ENCODE assay signal across 10 cellular contexts in the genomic region with DNA sequence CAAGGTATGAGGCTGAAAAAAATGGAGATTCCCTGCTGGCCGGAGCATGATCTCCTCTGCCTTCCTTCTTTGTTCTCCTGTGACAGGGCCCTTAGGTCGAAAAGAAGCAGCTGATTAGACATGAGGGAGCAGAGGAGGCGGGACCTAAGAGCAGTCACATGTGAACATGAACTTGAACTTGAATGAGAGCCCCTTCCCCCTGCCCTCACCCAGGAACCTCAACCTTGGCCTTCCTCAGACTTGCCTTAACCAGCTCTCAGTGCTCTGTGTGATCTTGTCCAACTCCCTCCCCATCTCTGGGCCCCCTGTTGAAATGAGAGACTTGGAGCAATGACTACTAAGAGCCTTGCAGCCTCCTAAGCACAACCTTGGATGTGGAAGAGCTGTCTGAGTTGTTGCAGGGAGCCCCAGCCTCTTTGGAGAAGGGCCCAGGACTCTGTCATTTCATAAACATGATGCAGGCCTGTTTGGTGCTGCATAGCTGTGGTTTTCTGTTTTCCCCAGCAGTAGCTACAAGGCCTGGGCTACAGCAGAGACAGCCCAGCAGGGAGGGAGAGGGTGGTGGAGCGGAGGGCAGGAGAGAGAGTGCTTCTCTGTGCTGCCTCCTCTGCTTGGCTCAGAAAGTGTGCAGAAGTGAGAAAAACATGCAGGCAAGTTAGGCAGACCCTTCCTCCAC.
DNase-seq lines count a peak whose midpoint lies in the region; ATAC-seq and TF ChIP-seq lines count a peak whose summit lies in the region.
"Had no signal": no experiment of that assay in that cellular context is flagged by ENCODE, and none has a peak within 500 bp of the region (broad histone marks: within the 10 kb centered on the region; RNA-seq: fewer than 3 reads in every experiment).

No MANE protein-coding gene starts in this region.

- H3K4me3 ChIP-seq in endodermal cell (ENCODE audit: low read length) (no peak overlapping the region), urinary bladder (ENCODE audit: low read depth, low read length) (no peak overlapping the region)
- H3K4me3 ChIP-seq: K562 had no signal

- no peaks in the 10 kb centered on the region for H3K36me3 Mint-ChIP-seq in endodermal cell (ENCODE audit: low read depth)

- H3K4me1 ChIP-seq in endodermal cell (ENCODE audit: control insufficient read depth, insufficient read depth, low read length), result peaks cover 3% of the 10 kb centered on the region
- no peaks in the 10 kb centered on the region for H3K4me1 ChIP-seq in urinary bladder (ENCODE audit: insufficient read depth)

- ATAC-seq in GM19455 (IDR thresholded peaks at IDR 0.05; ENCODE audit: unreplicated experiment) (no peak), HG02642 (IDR thresholded peaks at IDR 0.05; ENCODE audit: poor library complexity, unreplicated experiment) (no peak)
- ATAC-seq: K562 had no signal

- WGBS in endodermal cell (ENCODE audit: insufficient coverage in 1 of 2, insufficient read length in 1 of 2), 2 experiments, result 58 to 80% methylated on average over 1 to 4 of the region's 4 CpGs
- 34% methylated on average over 4 of the region's 4 CpGs for WGBS in urinary bladder

- peaks cover 8% of the 10 kb centered on the region for H3K9me3 Mint-ChIP-seq in endodermal cell

- no peak for TF ChIP-seq CTCF in endodermal cell (conservative IDR thresholded peaks at IDR 0.05)

- peaks cover 15% of the 10 kb centered on the region for H3K4me1 Mint-ChIP-seq in endodermal cell

- H3K27me3 Mint-ChIP-seq in endodermal cell (ENCODE audit: insufficient read depth), result no peaks in the 10 kb centered on the region

- H3K27ac ChIP-seq in endodermal cell (ENCODE audit: low read depth, low read length) (no peak overlapping the region), urinary bladder (ENCODE audit: low read depth) (peak overlapping the region; percentile 53)
- H3K27ac ChIP-seq: 22Rv1 had no signal

- no peaks in the 10 kb centered on the region for H3K36me3 ChIP-seq in endodermal cell (ENCODE audit: control insufficient read depth, insufficient read depth, low read length)
- no peaks in the 10 kb centered on the region for H3K36me3 ChIP-seq in urinary bladder (ENCODE audit: insufficient read depth)

- peaks cover 15% of the 10 kb centered on the region for H3K9me3 ChIP-seq in endodermal cell (ENCODE audit: control insufficient read depth, low read length)

- no peaks in the 10 kb centered on the region for H3K27me3 ChIP-seq in endodermal cell (ENCODE audit: control insufficient read depth, insufficient read depth, low read length, poor library complexity, severe bottlenecking)

- peak; percentile 12 for DNase-seq in DMS79 treated with DMSO at 0.1 percent for 48 hours (lab: John Stamatoyannopoulos, UW)
- DNase-seq in DMS79 (lab: John Stamatoyannopoulos, UW), result no peak
- peak; percentile 59 for DNase-seq in endodermal cell
- peak; percentile 10 for DNase-seq in midbrain (lab: John Stamatoyannopoulos, UW)
- no peak for DNase-seq in stimulated activated CD4-positive, alpha-beta T cell treated with anti-CD3 and anti-CD28 coated beads, Interleukin-4, amount 100 ng/mL, for 24 hours

- no peak overlapping the region for H3K9ac ChIP-seq in endodermal cell (ENCODE audit: extremely low read depth, low read length, poor library complexity, severe bottlenecking)

- no peak overlapping the region for H3K4me3 Mint-ChIP-seq in endodermal cell

- peak overlapping the region; percentile 58 for H3K27ac Mint-ChIP-seq in endodermal cell

Comparison
In these comparisons a context has a peak if more than half of its experiments do, and no peak if none do; other contexts are left out.
1. DNase-seq: peak in DMS79 treated with DMSO at 0.1 percent for 48 hours (single experiment), endodermal cell (single experiment) and midbrain (single experiment); none in DMS79 (single experiment) and stimulated activated CD4-positive, alpha-beta T cell treated with anti-CD3 and anti-CD28 coated beads, Interleukin-4, amount 100 ng/mL, for 24 hours (single experiment).